ENCODE assay signal across 8 cellular contexts in genomic region chr7:130913721-130914588, GRCh38.
DNase-seq lines count a peak whose midpoint lies in the region; ATAC-seq and TF ChIP-seq lines count a peak whose summit lies in the region.

No MANE protein-coding gene starts in this region.

- H4K20me1 ChIP-seq in KMS-11 (ENCODE audit: insufficient read depth): peaks cover 23% of the 10 kb centered on the region
- no peaks in the 10 kb centered on the region for H4K20me1 ChIP-seq in mammary epithelial cell (ENCODE audit: insufficient read depth, low read length)

- H3K27ac ChIP-seq in CD4-positive, alpha-beta memory T cell (ENCODE audit: low read depth, low read length): peak overlapping the region; percentile 96
- H3K27ac ChIP-seq in KMS-11 (peak overlapping the region; percentile 61), mammary epithelial cell (ENCODE audit: insufficient read depth, low read depth, low read length) (peak overlapping the region; percentile 97)

- H3K79me2 ChIP-seq in KMS-11 (ENCODE audit: insufficient read depth, low read depth): peaks cover 43% of the 10 kb centered on the region
- peaks cover 85% of the 10 kb centered on the region for H3K79me2 ChIP-seq in mammary epithelial cell (ENCODE audit: insufficient read depth, low read length)

- H3K4me2 ChIP-seq in KMS-11: peak overlapping the region; percentile 93
- peak overlapping the region; percentile 71 for H3K4me2 ChIP-seq in mammary epithelial cell (ENCODE audit: insufficient read depth, low read depth, low read length)

- H2AFZ ChIP-seq in KMS-11 (ENCODE audit: low read depth) (no peak overlapping the region), mammary epithelial cell (ENCODE audit: low read depth, low read length) (no peak overlapping the region)

- H3K9me3 ChIP-seq in CD4-positive, alpha-beta memory T cell (ENCODE audit: control insufficient read depth in 1 of 2, low read length in 2 of 2): no peaks in the 10 kb centered on the region
- H3K9me3 ChIP-seq in mammary epithelial cell (replicated peaks; ENCODE audit: insufficient read depth, low read length): no peaks in the 10 kb centered on the region

- BruUV-seq in mammary epithelial cell (replicated peaks; lab: Mats Ljungman, UMichigan): TSS peak; percentile 58

- TF ChIP-seq CTCF in KMS-11 (conservative IDR thresholded peaks at IDR 0.05; ENCODE audit: low read depth, low read length): no peak
- no peak for TF ChIP-seq CTCF in mammary epithelial cell (conservative IDR thresholded peaks at IDR 0.05 in 1 of 2, IDR thresholded peaks at IDR 0.05 in 1 of 2; ENCODE audit: extremely low read depth in 1 of 2, insufficient read depth in 1 of 2, low read depth in 1 of 2, low read length in 2 of 2)

- no peaks in the 10 kb centered on the region for H3K36me3 ChIP-seq in CD4-positive, alpha-beta memory T cell (ENCODE audit: insufficient read depth, low read length)
- H3K36me3 ChIP-seq in KMS-11 (ENCODE audit: insufficient read depth) (no peaks in the 10 kb centered on the region), mammary epithelial cell (ENCODE audit: insufficient read depth, low read length) (peaks cover 4% of the 10 kb centered on the region)

- H3K27me3 Mint-ChIP-seq in CD4-positive, alpha-beta memory T cell: no peaks in the 10 kb centered on the region
- H3K27me3 Mint-ChIP-seq in natural killer cell treated with Interleukin-12 subunit alpha and Interleukin-12 subunit beta and Interleukin-15 and Interleukin-18, amount 100 ng/mL, for 72 hours: no peaks in the 10 kb centered on the region

- no peak for ATAC-seq in natural killer cell treated with Interleukin-12 subunit alpha and Interleukin-12 subunit beta and Interleukin-15 and Interleukin-18, amount 100 ng/mL, for 72 hours
- ATAC-seq in GM19324 (IDR thresholded peaks at IDR 0.05; ENCODE audit: low FRiP score, unreplicated experiment): no peak
- no peak for ATAC-seq in HG02852 (IDR thresholded peaks at IDR 0.05; ENCODE audit: unreplicated experiment)

- CTCF ChIA-PET in CD4-positive, alpha-beta memory T cell (lab: Charles Lee; ENCODE audit: partially characterized antibody): interaction anchor here (0.7 to 5.0 kb wide), 15 partner anchors 8 to 863 kb away, joined by 3 to 36 read pairs (median 4); no protein-coding TSS in a partner anchor
- CTCF ChIA-PET in mammary epithelial cell (lab: Charles Lee; ENCODE audit: low non-redundant PET): interaction anchor here (0.6 kb wide), 1 partner anchor 68 kb away, joined by 4 read pairs; no protein-coding TSS in a partner anchor

- H3K4me1 ChIP-seq in CD4-positive, alpha-beta memory T cell (ENCODE audit: insufficient read depth, low read length): peaks cover 92% of the 10 kb centered on the region
- H3K4me1 ChIP-seq in KMS-11 (ENCODE audit: low read depth, poor library complexity, severe bottlenecking) (peaks cover 56% of the 10 kb centered on the region), mammary epithelial cell (ENCODE audit: insufficient read depth, low read length) (peaks cover 67% of the 10 kb centered on the region)

- dilution Hi-C loops in mammary epithelial cell (cut with HindIII; ENCODE audit: low sequenced_read_pairs): loop anchor here (5.0 kb wide), 1 partner anchor 48 kb away; no protein-coding TSS in a partner anchor

- WGBS in mammary epithelial cell (ENCODE audit: low coverage, missing lambda C conversion rate): 14% methylated on average over 8 of the region's 11 CpGs

- H3K4me3 ChIP-seq in CD4-positive, alpha-beta memory T cell (ENCODE audit: low read length in 2 of 2): peak overlapping the region; percentile 77 to 86
- H3K4me3 ChIP-seq in KMS-11 (IDR thresholded peaks at IDR 0.05; ENCODE audit: insufficient read depth, low read depth, low read length): peak overlapping the region; percentile 48
- H3K4me3 ChIP-seq in mammary epithelial cell (replicated peaks in 1 of 3; ENCODE audit: insufficient read depth in 1 of 3, low read depth in 2 of 3, low read length in 3 of 3): peak overlapping the region in 1 of 3 experiments; percentile 1

- POLR2A ChIA-PET in CD4-positive, alpha-beta memory T cell (lab: Charles Lee; ENCODE audit: partially characterized antibody): interaction anchor here (0.7 to 2.3 kb wide), 16 partner anchors 9 to 196 kb away, joined by 3 to 23 read pairs (median 4); no protein-coding TSS in a partner anchor

- peak overlapping the region; percentile 82 to 98 (median 92) for H3K4me3 Mint-ChIP-seq in CD4-positive, alpha-beta memory T cell
- peak overlapping the region; percentile 83 for H3K4me3 Mint-ChIP-seq in natural killer cell treated with Interleukin-12 subunit alpha and Interleukin-12 subunit beta and Interleukin-15 and Interleukin-18, amount 100 ng/mL, for 72 hours

- in situ Hi-C loops in mammary epithelial cell (cut with MboI; ENCODE audit: low sequenced_read_pairs in 2 of 2): loop anchor here in 1 of 2 donors (5.0 kb wide), 1 partner anchor 48 kb away; no protein-coding TSS in a partner anchor

- peaks cover 8 to 69% of the 10 kb centered on the region in 2 donors for H3K36me3 Mint-ChIP-seq in CD4-positive, alpha-beta memory T cell
- peaks cover 49% of the 10 kb centered on the region for H3K36me3 Mint-ChIP-seq in natural killer cell treated with Interleukin-12 subunit alpha and Interleukin-12 subunit beta and Interleukin-15 and Interleukin-18, amount 100 ng/mL, for 72 hours

- H3K9ac ChIP-seq in KMS-11 (peak overlapping the region; percentile 45; the same call in 1 of the 2 replicates), mammary epithelial cell (ENCODE audit: insufficient read depth, low read length) (peak overlapping the region; percentile 93)

- intact Hi-C loops in CD4-positive, alpha-beta memory T cell (cut with micrococcal nuclease): loop anchor here (1.0 to 2.0 kb wide), 6 partner anchors 7 to 193 kb away; no protein-coding TSS in a partner anchor
- intact Hi-C loops in mammary epithelial cell (cut with micrococcal nuclease): loop anchor here (1.0 kb wide), 3 partner anchors 10 to 46 kb away; no protein-coding TSS in a partner anchor

- H3K9me3 Mint-ChIP-seq in CD4-positive, alpha-beta memory T cell: peaks cover 0 to 13% (median 0%) of the 10 kb centered on the region in 8 donors
- no peaks in the 10 kb centered on the region for H3K9me3 Mint-ChIP-seq in natural killer cell treated with Interleukin-12 subunit alpha and Interleukin-12 subunit beta and Interleukin-15 and Interleukin-18, amount 100 ng/mL, for 72 hours

- peaks cover 84 to 100% (median 92%) of the 10 kb centered on the region in 4 donors for H3K4me1 Mint-ChIP-seq in CD4-positive, alpha-beta memory T cell
- peaks cover 83 to 94% of the 10 kb centered on the region in 2 donors for H3K4me1 Mint-ChIP-seq in natural killer cell treated with Interleukin-12 subunit alpha and Interleukin-12 subunit beta and Interleukin-15 and Interleukin-18, amount 100 ng/mL, for 72 hours (ENCODE audit: low read depth in 2 of 2)

- H3K27me3 ChIP-seq in CD4-positive, alpha-beta memory T cell (ENCODE audit: insufficient read depth, low read length): no peaks in the 10 kb centered on the region
- no peaks in the 10 kb centered on the region for H3K27me3 ChIP-seq in KMS-11 (ENCODE audit: insufficient read depth, low read depth)
- H3K27me3 ChIP-seq in mammary epithelial cell (ENCODE audit: insufficient read depth, low read length): no peaks in the 10 kb centered on the region

- peak overlapping the region in 6 of 7 donors; percentile 93 to 99 (median 98) for H3K27ac Mint-ChIP-seq in CD4-positive, alpha-beta memory T cell
- H3K27ac Mint-ChIP-seq in natural killer cell treated with Interleukin-12 subunit alpha and Interleukin-12 subunit beta and Interleukin-15 and Interleukin-18, amount 100 ng/mL, for 72 hours: peak overlapping the region; percentile 90 to 94

- peak in 1 of 5 donors; percentile 37 for DNase-seq in CD4-positive, alpha-beta memory T cell
- DNase-seq in mammary epithelial cell (no peak), NCI-H1694 (lab: John Stamatoyannopoulos, UW) (no peak)
- no peak for DNase-seq in natural killer cell treated with Interleukin-12 subunit alpha and Interleukin-12 subunit beta and Interleukin-15 and Interleukin-18, amount 100 ng/mL, for 72 hours (ENCODE audit: low spot score)
- DNase-seq in stimulated activated CD4-positive, alpha-beta T cell treated with anti-CD3 and anti-CD28 coated beads, Interleukin-12 subunit alpha, Interleukin-12 subunit beta, amount 100 ng/mL, for 4 hours: no peak
